ENCODE assay signal across 15 cellular contexts in the genomic region with DNA sequence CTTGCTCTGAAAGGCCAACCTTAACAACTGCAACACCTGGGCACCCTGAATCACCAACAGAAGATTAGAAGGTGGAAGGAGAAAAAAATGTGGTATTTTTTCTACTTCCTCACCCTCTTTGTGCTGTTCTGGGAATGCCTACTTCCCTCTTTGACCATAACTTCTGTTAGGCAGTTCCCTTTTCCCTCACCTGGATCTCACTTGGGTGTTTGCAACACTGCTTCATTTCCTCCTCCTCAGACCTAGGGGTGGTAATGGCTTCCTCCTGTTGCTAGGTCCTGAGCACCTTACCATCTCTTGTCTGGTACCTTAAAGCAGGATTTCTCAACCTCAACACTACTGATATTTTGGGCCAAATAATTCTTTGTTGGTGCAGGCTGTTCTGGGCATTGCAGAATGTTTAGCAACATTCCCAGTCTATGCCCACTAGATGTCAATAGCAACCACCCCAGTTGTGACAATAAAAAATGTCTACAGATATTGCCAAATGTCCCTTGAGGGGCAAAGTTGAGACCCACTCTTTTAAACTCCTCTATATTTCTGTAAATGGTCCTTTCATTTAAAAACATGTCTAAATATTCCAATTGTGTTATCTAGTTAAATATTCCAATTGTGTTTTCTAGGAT.
DNase-seq lines count a peak whose midpoint lies in the region; ATAC-seq, FAIRE-seq and TF ChIP-seq lines count a peak whose summit lies in the region.
"Had no signal": no experiment of that assay in that cellular context is flagged by ENCODE, and none has a peak within 500 bp of the region (broad histone marks: within the 10 kb centered on the region; RNA-seq: fewer than 3 reads in every experiment).

No MANE protein-coding gene starts in this region.

- TF ChIP-seq EP300 in HepG2 (IDR thresholded peaks at IDR 0.05; ENCODE audit: low read depth in 2 of 2, low read length in 2 of 2) (no peak), HepG2 (CRISPR knock-in tag; IDR thresholded peaks at IDR 0.05; ENCODE audit: borderline replicate concordance) (no peak)

- H2AFZ ChIP-seq in HepG2 (ENCODE audit: low read length), result no peak overlapping the region
- H2AFZ ChIP-seq: neural progenitor cell had no signal

- no peak overlapping the region for H3K4me2 ChIP-seq in HepG2 (ENCODE audit: low read depth, low read length)
- H3K4me2 ChIP-seq: neural progenitor cell had no signal

- H3K9me3 ChIP-seq in liver (ENCODE audit: control insufficient read depth in 4 of 4, low read length in 3 of 4), result no peaks in the 10 kb centered on the region
- no peaks in the 10 kb centered on the region for H3K9me3 ChIP-seq in HepG2 (ENCODE audit: low read length)
- H3K9me3 ChIP-seq in tibial artery, result no peaks in the 10 kb centered on the region

- POLR2A ChIA-PET in HepG2 (lab: Yijun Ruan, JAX), result no interaction called here

- DNase-seq in HepG2 (ENCODE audit: low spot score) (no peak), SK-MEL-5 (ENCODE audit: low read depth, low spot score) (peak; percentile 26), fibroblast of the aortic adventitia (ENCODE audit: low read depth) (no peak), tibial artery (no peak), NCI-H774 (lab: John Stamatoyannopoulos, UW) (no peak), amygdala (lab: John Stamatoyannopoulos, UW) (no peak)
- DNase-seq in stimulated activated naive CD4-positive, alpha-beta T cell (lab: John Stamatoyannopoulos, UW), result no peak
- DNase-seq: activated CD4-positive, alpha-beta T cell treated with anti-CD3 and anti-CD28 coated beads, Interleukin-2, amount 10 ng/mL, durations not matched to agents 7 days and 5 days; mesenchymal stem cell; NCI-H1092; NCI-H226; spleen had no signal

- no TSS peak for BruUV-seq in HepG2 (replicated peaks; lab: Mats Ljungman, UMichigan)

- no peaks in the 10 kb centered on the region for H3K79me2 ChIP-seq in HepG2 (ENCODE audit: insufficient read depth, low read length)

- H3K27ac ChIP-seq in liver (ENCODE audit: low read depth in 1 of 2, low read length in 2 of 2), result no peak overlapping the region
- H3K27ac ChIP-seq in HepG2 (ENCODE audit: extremely low read length, insufficient read depth, low read length), result no peak overlapping the region
- H3K27ac ChIP-seq in tibial artery, result no peak overlapping the region
- H3K27ac ChIP-seq: neural progenitor cell, spleen had no signal

- no peak for ATAC-seq in HepG2
- ATAC-seq: Panc1 had no signal

- no peak overlapping the region for H3K9ac ChIP-seq in liver (ENCODE audit: low read depth in 1 of 2, low read length in 2 of 2)
- no peak overlapping the region for H3K9ac ChIP-seq in HepG2 (ENCODE audit: insufficient read depth, low read depth, low read length)
- H3K9ac ChIP-seq: neural progenitor cell had no signal

- no peaks in the 10 kb centered on the region for H3K4me1 ChIP-seq in liver (ENCODE audit: control insufficient read depth in 4 of 4, insufficient read depth in 4 of 4, low read length in 3 of 4)
- no peaks in the 10 kb centered on the region for H3K4me1 ChIP-seq in HepG2 (ENCODE audit: insufficient read depth, low read length)
- no peaks in the 10 kb centered on the region for H3K4me1 ChIP-seq in tibial artery
- H3K4me1 ChIP-seq: neural progenitor cell, spleen had no signal

- TF ChIP-seq RAD21 in liver (IDR thresholded peaks at IDR 0.05) (peak; percentile 75 to 77), HepG2 (CRISPR knock-in tag; IDR thresholded peaks at IDR 0.05) (no peak)

- in situ Hi-C loops in HepG2 (cut with HindIII; ENCODE audit: extremely low pct_ligation_motif_present, low pct_unique_long_range_greater_than_20kb), result no loop called here
- in situ Hi-C loops in SK-MEL-5 (cut with HindIII; ENCODE audit: low pct_unique_long_range_greater_than_20kb, low sequenced_read_pairs), result no loop called here

- no peak for TF ChIP-seq POLR2A in HepG2 (IDR thresholded peaks at IDR 0.05; ENCODE audit: insufficient read depth in 1 of 2, low read depth in 2 of 2, low read length in 2 of 2)

- H4K20me1 ChIP-seq in HepG2 (ENCODE audit: insufficient read depth, low read length), result no peaks in the 10 kb centered on the region

- no peak for FAIRE-seq in HepG2 (lab: Jason Lieb, UNC)

- CTCF ChIA-PET in HepG2 (lab: Yijun Ruan, JAX; ENCODE audit: low intra/inter-chr PET ratio, low total read pairs), result no interaction called here

- no peaks in the 10 kb centered on the region for H3K36me3 ChIP-seq in liver (ENCODE audit: control insufficient read depth in 4 of 4, insufficient read depth in 3 of 4, low read depth in 1 of 4, low read length in 3 of 4)
- H3K36me3 ChIP-seq in HepG2 (replicated peaks in 1 of 2; ENCODE audit: control insufficient read depth in 1 of 2, insufficient read depth in 2 of 2, low read length in 2 of 2), result no peaks in the 10 kb centered on the region
- H3K36me3 ChIP-seq in tibial artery, result no peaks in the 10 kb centered on the region
- H3K36me3 ChIP-seq: neural progenitor cell, spleen had no signal

- H3K27me3 ChIP-seq in liver (ENCODE audit: control insufficient read depth in 4 of 4, insufficient read depth in 4 of 4, low read length in 3 of 4), result no peaks in the 10 kb centered on the region
- no peaks in the 10 kb centered on the region for H3K27me3 ChIP-seq in HepG2 (ENCODE audit: control insufficient read depth in 1 of 2, insufficient read depth in 2 of 2, low read length in 2 of 2)
- H3K27me3 ChIP-seq in tibial artery, result no peaks in the 10 kb centered on the region
- H3K27me3 ChIP-seq: neural progenitor cell had no signal

- TF ChIP-seq CTCF in liver (IDR thresholded peaks at IDR 0.05; ENCODE audit: low read depth, low read length, missing input control) (peak; percentile 27), HepG2 (CRISPR knock-in tag; IDR thresholded peaks at IDR 0.05) (no peak), fibroblast of the aortic adventitia (IDR thresholded peaks at IDR 0.05; ENCODE audit: insufficient read depth, low read length) (peak; percentile 9), tibial artery (IDR thresholded peaks at IDR 0.05) (peak; percentile 32 to 43)

- H3K4me3 ChIP-seq in liver (ENCODE audit: low read depth in 1 of 3, low read length in 3 of 3), result no peak overlapping the region
- no peak overlapping the region for H3K4me3 ChIP-seq in HepG2 (replicated peaks in 1 of 3; ENCODE audit: insufficient read depth in 1 of 3, low read depth in 2 of 3, low read length in 3 of 3)
- H3K4me3 ChIP-seq in fibroblast of the aortic adventitia (ENCODE audit: low read depth, low read length), result no peak overlapping the region
- no peak overlapping the region for H3K4me3 ChIP-seq in tibial artery
- H3K4me3 ChIP-seq: neural progenitor cell, spleen had no signal

- intact Hi-C loops in HepG2 (cut with micrococcal nuclease; ENCODE audit: unreplicated experiment) (no loop called here), tibial artery (cut with DNase I; ENCODE audit: low total_unique reads) (no loop called here)

TF ChIP-seq in liver, 16 proteins besides CTCF, POLR2A, EP300 and RAD21:
- TF ChIP-seq FOXA1 (IDR thresholded peaks at IDR 0.05) (no peak), TAF1 (conservative IDR thresholded peaks at IDR 0.05) (no peak), HNF4A (conservative IDR thresholded peaks at IDR 0.05) (peak in 1 of 2 donors; percentile 12), JUND (IDR thresholded peaks at IDR 0.05) (no peak), GABPA (IDR thresholded peaks at IDR 0.05 in 1 of 2, conservative IDR thresholded peaks at IDR 0.05 in 1 of 2) (no peak)
- TF ChIP-seq, protein P1, sequence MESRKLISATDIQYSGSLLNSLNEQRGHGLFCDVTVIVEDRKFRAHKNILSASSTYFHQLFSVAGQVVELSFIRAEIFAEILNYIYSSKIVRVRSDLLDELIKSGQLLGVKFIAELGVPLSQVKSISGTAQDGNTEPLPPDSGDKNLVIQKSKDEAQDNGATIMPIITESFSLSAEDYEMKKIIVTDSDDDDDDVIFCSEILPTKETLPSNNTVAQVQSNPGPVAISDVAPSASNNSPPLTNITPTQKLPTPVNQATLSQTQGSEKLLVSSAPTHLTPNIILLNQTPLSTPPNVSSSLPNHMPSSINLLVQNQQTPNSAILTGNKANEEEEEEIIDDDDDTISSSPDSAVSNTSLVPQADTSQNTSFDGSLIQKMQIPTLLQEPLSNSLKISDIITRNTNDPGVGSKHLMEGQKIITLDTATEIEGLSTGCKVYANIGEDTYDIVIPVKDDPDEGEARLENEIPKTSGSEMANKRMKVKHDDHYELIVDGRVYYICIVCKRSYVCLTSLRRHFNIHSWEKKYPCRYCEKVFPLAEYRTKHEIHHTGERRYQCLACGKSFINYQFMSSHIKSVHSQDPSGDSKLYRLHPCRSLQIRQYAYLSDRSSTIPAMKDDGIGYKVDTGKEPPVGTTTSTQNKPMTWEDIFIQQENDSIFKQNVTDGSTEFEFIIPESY (IDR thresholded peaks at IDR 0.05), result no peak

TF ChIP-seq in HepG2, 621 proteins besides CTCF, POLR2A, EP300 and RAD21 (continues in another document):
- TF ChIP-seq RFX3 (CRISPR knock-in tag; IDR thresholded peaks at IDR 0.05) (no peak), HIVEP1 (CRISPR knock-in tag; IDR thresholded peaks at IDR 0.05) (no peak), ZNF678 (CRISPR knock-in tag; IDR thresholded peaks at IDR 0.05) (no peak)
- TF ChIP-seq, protein P2, sequence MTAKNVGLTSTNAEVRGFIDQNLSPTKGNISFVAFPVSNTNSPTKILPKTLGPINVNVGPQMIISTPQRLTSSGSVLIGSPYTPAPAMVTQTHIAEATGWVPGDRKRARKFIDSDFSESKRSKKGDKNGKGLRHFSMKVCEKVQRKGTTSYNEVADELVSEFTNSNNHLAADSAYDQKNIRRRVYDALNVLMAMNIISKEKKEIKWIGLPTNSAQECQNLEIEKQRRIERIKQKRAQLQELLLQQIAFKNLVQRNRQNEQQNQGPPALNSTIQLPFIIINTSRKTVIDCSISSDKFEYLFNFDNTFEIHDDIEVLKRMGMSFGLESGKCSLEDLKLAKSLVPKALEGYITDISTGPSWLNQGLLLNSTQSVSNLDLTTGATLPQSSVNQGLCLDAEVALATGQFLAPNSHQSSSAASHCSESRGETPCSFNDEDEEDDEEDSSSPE (CRISPR knock-in tag; IDR thresholded peaks at IDR 0.05), result no peak
